In genomic region chr12:7130791-7131501, GRCh38 we compare ENCODE assay signal across 8 cellular contexts. TPM values are rescaled to one million over a fixed set of nuclear protein-coding genes. Genes with fewer than 3 reads are reported as not detected.
A peak's percentile ranks its signal among the peaks of the same experiment; 100 is the strongest.
DNase-seq lines count a peak whose midpoint lies in the region; ATAC-seq and TF ChIP-seq lines count a peak whose summit lies in the region.

No MANE protein-coding gene starts in this region.

- in situ Hi-C loops in Panc1 (cut with HindIII; ENCODE audit: low pct_unique_long_range_greater_than_20kb, low sequenced_read_pairs), result no loop called here

- POLR2A ChIA-PET in Panc1 (lab: Charles Lee), result no interaction called here

- H3K9me2 ChIP-seq in DOHH2 (replicated peaks; ENCODE audit: control insufficient read depth, low read length), result no peaks in the 10 kb centered on the region

- no peak overlapping the region for H3K27ac ChIP-seq in DOHH2 (ENCODE audit: low read depth, low read length)
- no peak overlapping the region for H3K27ac ChIP-seq in Panc1 (ENCODE audit: low read length)

- H3K4me3 ChIP-seq in DOHH2 (ENCODE audit: low read length) (peak overlapping the region; percentile 70), Panc1 (ENCODE audit: low read depth in 2 of 2, low read length in 2 of 2) (peak overlapping the region; percentile 43 to 47)

- no peaks in the 10 kb centered on the region for H4K20me1 ChIP-seq in DOHH2 (ENCODE audit: control insufficient read depth, insufficient read depth, low read depth, low read length)

- H3K4me2 ChIP-seq in DOHH2 (ENCODE audit: low read length), result peak overlapping the region; percentile 72

- no peaks in the 10 kb centered on the region for H3K27me3 Mint-ChIP-seq in activated naive CD8-positive, alpha-beta T cell
- H3K27me3 Mint-ChIP-seq in osteocyte (ENCODE audit: unreplicated experiment), result peaks cover 16% of the 10 kb centered on the region

- H3K4me1 Mint-ChIP-seq in activated naive CD8-positive, alpha-beta T cell (ENCODE audit: low read depth), result peaks cover 30% of the 10 kb centered on the region
- peaks cover 24% of the 10 kb centered on the region for H3K4me1 Mint-ChIP-seq in osteocyte (ENCODE audit: unreplicated experiment)

- CTCF ChIA-PET in Panc1 (lab: Charles Lee), result no interaction called here

- ATAC-seq in HG02798 (IDR thresholded peaks at IDR 0.05; ENCODE audit: poor library complexity, unreplicated experiment) (peak; percentile 59), Panc1 (peak; percentile 50; the same call in 1 of the 2 replicates)

- H3K36me3 Mint-ChIP-seq in activated naive CD8-positive, alpha-beta T cell, result no peaks in the 10 kb centered on the region
- H3K36me3 Mint-ChIP-seq in osteocyte (ENCODE audit: unreplicated experiment), result peaks cover 4% of the 10 kb centered on the region

- H3K4me1 ChIP-seq in DOHH2 (ENCODE audit: control insufficient read depth, low read length), result peaks cover 19% of the 10 kb centered on the region
- H3K4me1 ChIP-seq in Panc1 (ENCODE audit: control insufficient read depth, insufficient read depth, low read length), result no peaks in the 10 kb centered on the region

- DNase-seq in Panc1 (ENCODE audit: low read depth, low spot score), result no peak
- DNase-seq in head of caudate nucleus, result peak; percentile 20 to 80 (median 54)
- no peak for DNase-seq in osteocyte (ENCODE audit: extremely low spot score, unreplicated experiment)
- DNase-seq in occipital lobe (lab: John Stamatoyannopoulos, UW), result no peak
- no peak for DNase-seq in middle frontal gyrus (ENCODE audit: extremely low spot score, low spot score)

- no peaks in the 10 kb centered on the region for H3F3A ChIP-seq in DOHH2 (ENCODE audit: control insufficient read depth, insufficient read depth)

- H3K27me3 ChIP-seq in DOHH2 (ENCODE audit: control insufficient read depth, low read length) (peaks cover 45% of the 10 kb centered on the region), Panc1 (ENCODE audit: control insufficient read depth, insufficient read depth, low read length) (no peaks in the 10 kb centered on the region)

- TF ChIP-seq CTCF in DOHH2 (IDR thresholded peaks at IDR 0.05; ENCODE audit: low read depth, low read length, poor library complexity, severe bottlenecking) (no peak), Panc1 (IDR thresholded peaks at IDR 0.05) (no peak), osteocyte (IDR thresholded peaks at IDR 0.05) (no peak)

- no peaks in the 10 kb centered on the region for H3K9me3 Mint-ChIP-seq in activated naive CD8-positive, alpha-beta T cell (ENCODE audit: low read depth)
- H3K9me3 Mint-ChIP-seq in osteocyte (ENCODE audit: unreplicated experiment), result no peaks in the 10 kb centered on the region

- intact Hi-C loops in Panc1 (cut with micrococcal nuclease; ENCODE audit: unreplicated experiment) (no loop called here), head of caudate nucleus (cut with DNase I) (no loop called here)

- no peaks in the 10 kb centered on the region for H3K9me3 ChIP-seq in DOHH2 (ENCODE audit: control insufficient read depth, insufficient read depth, low read length)
- H3K9me3 ChIP-seq in Panc1 (ENCODE audit: control insufficient read depth, insufficient read depth, low read depth, low read length), result no peaks in the 10 kb centered on the region

- H3K36me3 ChIP-seq in DOHH2 (ENCODE audit: control insufficient read depth, low read length) (no peaks in the 10 kb centered on the region), Panc1 (ENCODE audit: control insufficient read depth, insufficient read depth, low read length) (no peaks in the 10 kb centered on the region)

- no TSS peak for BruUV-seq in Panc1 (replicated peaks; lab: Mats Ljungman, UMichigan)

- peak overlapping the region; percentile 94 for H3K4me3 Mint-ChIP-seq in activated naive CD8-positive, alpha-beta T cell
- H3K4me3 Mint-ChIP-seq in osteocyte (ENCODE audit: unreplicated experiment), result peak overlapping the region; percentile 75

- no peaks in the 10 kb centered on the region for H3K79me2 ChIP-seq in DOHH2 (ENCODE audit: control insufficient read depth, low read length)

- peak overlapping the region; percentile 38 for H3K27ac Mint-ChIP-seq in activated naive CD8-positive, alpha-beta T cell
- peak overlapping the region; percentile 42 for H3K27ac Mint-ChIP-seq in osteocyte (ENCODE audit: unreplicated experiment)

RNA-seq across cellular contexts. Expression of gene CLSTN3, which starts 0.8 kb away (rescaled TPM):
- total RNA-seq in Panc1 (2021; ENCODE audit: unreplicated experiment), result 5.9 TPM
- polyA plus RNA-seq in Panc1 (2012; ENCODE audit: insufficient read length), result 13.7 TPM
- 12.0 and 14.4 TPM in 2 replicates for total RNA-seq in osteocyte
- total RNA-seq in occipital lobe, result 60.5 TPM

RNA-seq across cellular contexts. Expression of gene RBP5, which starts 2.3 kb away (rescaled TPM):
- total RNA-seq in Panc1 (2021; ENCODE audit: unreplicated experiment) (not detected), osteocyte (not detected in 2 replicates), occipital lobe (not detected)
- polyA plus RNA-seq in Panc1 (2012; ENCODE audit: insufficient read length), result 1.3 TPM

RNA-seq across cellular contexts. Expression of gene C1RL, which starts 21.9 kb away (rescaled TPM):
- total RNA-seq in Panc1 (2021; ENCODE audit: unreplicated experiment) (10.7 TPM), osteocyte (20.8 and 22.3 TPM in 2 replicates), occipital lobe (3.4 TPM)
- 6.9 TPM for polyA plus RNA-seq in Panc1 (2012; ENCODE audit: insufficient read length)

RNA-seq across cellular contexts. Expression of gene C1R, which starts 38.7 kb away (rescaled TPM):
- total RNA-seq in Panc1 (2021; ENCODE audit: unreplicated experiment) (1.3 TPM), osteocyte (35.1 and 38.4 TPM in 2 replicates), occipital lobe (2.5 TPM)
- polyA plus RNA-seq in Panc1 (2012; ENCODE audit: insufficient read length), result 1.8 TPM

RNA-seq across cellular contexts. Expression of gene PEX5, which starts 58.5 kb away (rescaled TPM):
- 26.9 TPM for total RNA-seq in Panc1 (2021; ENCODE audit: unreplicated experiment)
- 24.8 TPM for polyA plus RNA-seq in Panc1 (2012; ENCODE audit: insufficient read length)
- 30.8 and 31.1 TPM in 2 replicates for total RNA-seq in osteocyte
- total RNA-seq in occipital lobe, result 71.1 TPM

Comparison
In these comparisons a context has a peak if more than half of its experiments do, and no peak if none do; other contexts are left out.
1. DNase-seq: peak in head of caudate nucleus (42 of 42); none in Panc1 (single experiment), osteocyte (single experiment), occipital lobe (single experiment) and middle frontal gyrus (single experiment).